Comparison of ENCODE assay signal across 1 cellular context in the genomic region with DNA sequence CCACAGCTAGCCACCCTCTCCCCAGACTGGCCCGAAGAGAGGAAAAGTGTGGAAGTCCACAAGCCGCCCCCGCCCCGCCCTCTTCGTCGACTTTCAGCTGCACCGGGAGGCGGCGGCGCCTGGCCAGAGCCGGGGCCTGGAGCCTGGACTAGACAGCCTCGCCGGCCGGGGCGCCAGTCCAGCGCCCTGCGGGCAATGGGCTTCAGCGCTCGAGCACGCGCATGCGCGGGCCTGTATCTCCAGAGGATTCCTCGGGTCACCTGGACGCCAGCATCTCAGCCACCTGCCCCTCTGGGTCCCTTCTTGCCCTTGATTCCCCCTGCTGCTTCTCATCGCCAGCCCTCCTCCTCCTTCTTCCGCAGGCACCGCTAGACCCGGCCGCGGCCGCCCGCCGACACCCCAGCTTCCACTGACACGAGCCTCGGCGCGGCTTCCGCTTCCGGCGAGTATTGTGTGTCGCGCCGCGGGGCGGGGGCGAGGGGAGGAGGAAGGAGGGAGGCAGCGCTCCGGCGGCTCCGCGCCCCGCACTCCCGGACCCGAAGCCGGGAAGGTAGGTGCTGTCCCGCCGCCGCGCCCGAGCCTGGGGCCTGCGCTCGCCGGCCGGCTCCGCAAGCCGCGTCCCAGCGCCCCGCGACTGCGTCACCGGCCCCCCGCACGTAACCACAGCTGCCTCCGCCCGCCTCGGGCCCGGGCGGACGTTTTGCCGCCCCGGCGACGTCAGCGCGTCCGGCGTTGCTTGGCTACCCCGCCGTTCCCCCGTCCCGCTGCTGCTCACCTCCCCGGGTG.
TF ChIP-seq lines count a peak whose summit lies in the region.

A gene (plus strand): TSS at position 482 of the 786 bp plus-strand sequence. CDS start 2,391 bp downstream, outside the sequence.

TF ChIP-seq in HepG2, 621 proteins besides CTCF, POLR2A, EP300 and RAD21 (continued from another document and continues in another):
- TF ChIP-seq, protein P1, sequence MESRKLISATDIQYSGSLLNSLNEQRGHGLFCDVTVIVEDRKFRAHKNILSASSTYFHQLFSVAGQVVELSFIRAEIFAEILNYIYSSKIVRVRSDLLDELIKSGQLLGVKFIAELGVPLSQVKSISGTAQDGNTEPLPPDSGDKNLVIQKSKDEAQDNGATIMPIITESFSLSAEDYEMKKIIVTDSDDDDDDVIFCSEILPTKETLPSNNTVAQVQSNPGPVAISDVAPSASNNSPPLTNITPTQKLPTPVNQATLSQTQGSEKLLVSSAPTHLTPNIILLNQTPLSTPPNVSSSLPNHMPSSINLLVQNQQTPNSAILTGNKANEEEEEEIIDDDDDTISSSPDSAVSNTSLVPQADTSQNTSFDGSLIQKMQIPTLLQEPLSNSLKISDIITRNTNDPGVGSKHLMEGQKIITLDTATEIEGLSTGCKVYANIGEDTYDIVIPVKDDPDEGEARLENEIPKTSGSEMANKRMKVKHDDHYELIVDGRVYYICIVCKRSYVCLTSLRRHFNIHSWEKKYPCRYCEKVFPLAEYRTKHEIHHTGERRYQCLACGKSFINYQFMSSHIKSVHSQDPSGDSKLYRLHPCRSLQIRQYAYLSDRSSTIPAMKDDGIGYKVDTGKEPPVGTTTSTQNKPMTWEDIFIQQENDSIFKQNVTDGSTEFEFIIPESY (CRISPR knock-in tag; IDR thresholded peaks at IDR 0.05), result 0 out of 2 replicates have a peak, but pooled peaks have one; percentile 19
- TF ChIP-seq GATAD2A (CRISPR knock-in tag; IDR thresholded peaks at IDR 0.05) (no peak), XRCC5 (optimal IDR thresholded peaks at IDR 0.05; ENCODE audit: low read length) (peak; percentile 59), RBM39 (IDR thresholded peaks at IDR 0.05; ENCODE audit: low read depth, low read length, poor library complexity, severe bottlenecking) (no peak), CCDC6 (CRISPR knock-in tag; IDR thresholded peaks at IDR 0.05) (peak; percentile 88), AKAP8 (CRISPR knock-in tag; IDR thresholded peaks at IDR 0.05) (no peak), TAF1 (CRISPR knock-in tag; IDR thresholded peaks at IDR 0.05) (peak; percentile 73), KLF11 (CRISPR knock-in tag; IDR thresholded peaks at IDR 0.05) (no peak), ZSCAN31 (CRISPR knock-in tag; IDR thresholded peaks at IDR 0.05; ENCODE audit: low read depth) (peak; percentile 78), PHB2 (IDR thresholded peaks at IDR 0.05; ENCODE audit: partially characterized antibody) (no peak), ZNF124 (CRISPR knock-in tag; IDR thresholded peaks at IDR 0.05) (peak; percentile 15; the same call in 1 of the 2 replicates), ELF4 (CRISPR knock-in tag; IDR thresholded peaks at IDR 0.05; ENCODE audit: borderline replicate concordance) (peak; percentile 73; the same call in 1 of the 2 replicates), TBL1XR1 (IDR thresholded peaks at IDR 0.05; ENCODE audit: borderline replicate concordance, low read length, partially characterized antibody) (no peak), HOXA9 (CRISPR knock-in tag; IDR thresholded peaks at IDR 0.05; ENCODE audit: borderline replicate concordance) (peak; percentile 96; the same call in 1 of the 2 replicates), NRL (CRISPR knock-in tag; IDR thresholded peaks at IDR 0.05; ENCODE audit: borderline replicate concordance) (peak; percentile 8; the same call in 1 of the 2 replicates), KDM5A (IDR thresholded peaks at IDR 0.05; ENCODE audit: borderline replicate concordance, low read length) (peak; percentile 63; the same call in 1 of the 2 replicates), BRD4 (CRISPR knock-in tag; IDR thresholded peaks at IDR 0.05) (peak; percentile 32; the same call in 1 of the 2 replicates), ZNF557 (CRISPR knock-in tag; IDR thresholded peaks at IDR 0.05) (peak; percentile 91; the same call in 1 of the 2 replicates), ZBTB8A (CRISPR knock-in tag; IDR thresholded peaks at IDR 0.05; ENCODE audit: borderline replicate concordance, low read depth) (no peak), IRX3 (CRISPR knock-in tag; IDR thresholded peaks at IDR 0.05; ENCODE audit: borderline replicate concordance, low read depth) (no peak), ZNF20 (CRISPR knock-in tag; IDR thresholded peaks at IDR 0.05) (peak; percentile 85; the same call in 1 of the 2 replicates), MBNL3 (CRISPR knock-in tag; conservative IDR thresholded peaks at IDR 0.05) (no peak), TGIF2 (CRISPR knock-in tag; IDR thresholded peaks at IDR 0.05) (peak; percentile 83), ZNF670 (CRISPR knock-in tag; IDR thresholded peaks at IDR 0.05; ENCODE audit: borderline replicate concordance) (peak; percentile 4; the same call in 1 of the 2 replicates), NFATC3 (CRISPR knock-in tag; IDR thresholded peaks at IDR 0.05) (no peak), ZNF296 (CRISPR knock-in tag; conservative IDR thresholded peaks at IDR 0.05) (no peak), NR3C1 (CRISPR knock-in tag; IDR thresholded peaks at IDR 0.05) (no peak), ZNF432 (CRISPR knock-in tag; IDR thresholded peaks at IDR 0.05; ENCODE audit: borderline replicate concordance) (no peak), YY1 (IDR thresholded peaks at IDR 0.05; ENCODE audit: insufficient read depth, insufficient replicate concordance, low read depth, low read length) (peak; percentile 60), ATF7-NPFF (CRISPR knock-in tag; IDR thresholded peaks at IDR 0.05; ENCODE audit: low read depth) (peak; percentile 54; the same call in 1 of the 2 replicates), TAF15 (IDR thresholded peaks at IDR 0.05; ENCODE audit: low read depth, low read length, poor library complexity, severe bottlenecking) (peak; percentile 78), TEAD3 (CRISPR knock-in tag; optimal IDR thresholded peaks at IDR 0.05; ENCODE audit: borderline replicate concordance) (no peak), ZNF562 (CRISPR knock-in tag; IDR thresholded peaks at IDR 0.05; ENCODE audit: borderline replicate concordance) (0 out of 2 replicates have a peak, but pooled peaks have one; percentile 37)
- TF ChIP-seq, protein P2, sequence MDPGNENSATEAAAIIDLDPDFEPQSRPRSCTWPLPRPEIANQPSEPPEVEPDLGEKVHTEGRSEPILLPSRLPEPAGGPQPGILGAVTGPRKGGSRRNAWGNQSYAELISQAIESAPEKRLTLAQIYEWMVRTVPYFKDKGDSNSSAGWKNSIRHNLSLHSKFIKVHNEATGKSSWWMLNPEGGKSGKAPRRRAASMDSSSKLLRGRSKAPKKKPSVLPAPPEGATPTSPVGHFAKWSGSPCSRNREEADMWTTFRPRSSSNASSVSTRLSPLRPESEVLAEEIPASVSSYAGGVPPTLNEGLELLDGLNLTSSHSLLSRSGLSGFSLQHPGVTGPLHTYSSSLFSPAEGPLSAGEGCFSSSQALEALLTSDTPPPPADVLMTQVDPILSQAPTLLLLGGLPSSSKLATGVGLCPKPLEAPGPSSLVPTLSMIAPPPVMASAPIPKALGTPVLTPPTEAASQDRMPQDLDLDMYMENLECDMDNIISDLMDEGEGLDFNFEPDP (CRISPR knock-in tag; conservative IDR thresholded peaks at IDR 0.05), result no peak
- TF ChIP-seq, protein P3, sequence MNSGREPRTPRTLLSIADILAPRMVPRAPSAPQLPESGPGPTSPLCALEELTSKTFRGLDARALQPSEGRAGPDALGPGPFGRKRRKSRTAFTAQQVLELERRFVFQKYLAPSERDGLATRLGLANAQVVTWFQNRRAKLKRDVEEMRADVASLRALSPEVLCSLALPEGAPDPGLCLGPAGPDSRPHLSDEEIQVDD (CRISPR knock-in tag; IDR thresholded peaks at IDR 0.05; ENCODE audit: borderline replicate concordance), result no peak
- TF ChIP-seq, protein P4, sequence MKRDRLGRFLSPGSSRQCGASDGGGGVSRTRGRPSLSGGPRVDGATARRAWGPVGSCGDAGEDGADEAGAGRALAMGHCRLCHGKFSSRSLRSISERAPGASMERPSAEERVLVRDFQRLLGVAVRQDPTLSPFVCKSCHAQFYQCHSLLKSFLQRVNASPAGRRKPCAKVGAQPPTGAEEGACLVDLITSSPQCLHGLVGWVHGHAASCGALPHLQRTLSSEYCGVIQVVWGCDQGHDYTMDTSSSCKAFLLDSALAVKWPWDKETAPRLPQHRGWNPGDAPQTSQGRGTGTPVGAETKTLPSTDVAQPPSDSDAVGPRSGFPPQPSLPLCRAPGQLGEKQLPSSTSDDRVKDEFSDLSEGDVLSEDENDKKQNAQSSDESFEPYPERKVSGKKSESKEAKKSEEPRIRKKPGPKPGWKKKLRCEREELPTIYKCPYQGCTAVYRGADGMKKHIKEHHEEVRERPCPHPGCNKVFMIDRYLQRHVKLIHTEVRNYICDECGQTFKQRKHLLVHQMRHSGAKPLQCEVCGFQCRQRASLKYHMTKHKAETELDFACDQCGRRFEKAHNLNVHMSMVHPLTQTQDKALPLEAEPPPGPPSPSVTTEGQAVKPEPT (CRISPR knock-in tag; IDR thresholded peaks at IDR 0.05; ENCODE audit: low read depth), result 0 out of 2 replicates have a peak, but pooled peaks have one; percentile 8
- TF ChIP-seq, protein P5, sequence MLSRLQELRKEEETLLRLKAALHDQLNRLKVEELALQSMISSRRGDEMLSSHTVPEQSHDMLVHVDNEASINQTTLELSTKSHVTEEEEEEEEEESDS (CRISPR knock-in tag; IDR thresholded peaks at IDR 0.05; ENCODE audit: borderline replicate concordance), result no peak
- TF ChIP-seq, protein P6, sequence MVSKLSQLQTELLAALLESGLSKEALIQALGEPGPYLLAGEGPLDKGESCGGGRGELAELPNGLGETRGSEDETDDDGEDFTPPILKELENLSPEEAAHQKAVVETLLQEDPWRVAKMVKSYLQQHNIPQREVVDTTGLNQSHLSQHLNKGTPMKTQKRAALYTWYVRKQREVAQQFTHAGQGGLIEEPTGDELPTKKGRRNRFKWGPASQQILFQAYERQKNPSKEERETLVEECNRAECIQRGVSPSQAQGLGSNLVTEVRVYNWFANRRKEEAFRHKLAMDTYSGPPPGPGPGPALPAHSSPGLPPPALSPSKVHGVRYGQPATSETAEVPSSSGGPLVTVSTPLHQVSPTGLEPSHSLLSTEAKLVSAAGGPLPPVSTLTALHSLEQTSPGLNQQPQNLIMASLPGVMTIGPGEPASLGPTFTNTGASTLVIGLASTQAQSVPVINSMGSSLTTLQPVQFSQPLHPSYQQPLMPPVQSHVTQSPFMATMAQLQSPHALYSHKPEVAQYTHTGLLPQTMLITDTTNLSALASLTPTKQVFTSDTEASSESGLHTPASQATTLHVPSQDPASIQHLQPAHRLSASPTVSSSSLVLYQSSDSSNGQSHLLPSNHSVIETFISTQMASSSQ (IDR thresholded peaks at IDR 0.05; ENCODE audit: low read depth), result no peak
- TF ChIP-seq, protein P6 (CRISPR knock-in tag; IDR thresholded peaks at IDR 0.05; ENCODE audit: borderline replicate concordance), result peak; percentile 42; the same call in 1 of the 2 replicates
- TF ChIP-seq, protein P7, sequence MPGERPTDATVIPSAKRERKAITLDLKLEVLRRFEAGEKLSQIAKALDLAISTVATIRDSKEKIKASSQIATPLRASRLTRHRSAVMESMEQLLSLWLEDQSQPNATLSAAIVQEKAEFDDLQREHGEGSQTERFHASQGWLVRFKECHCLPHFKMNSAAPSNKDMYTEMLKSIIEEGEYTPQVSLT (CRISPR knock-in tag; IDR thresholded peaks at IDR 0.05; ENCODE audit: borderline replicate concordance, low read depth), result no peak
- TF ChIP-seq, protein P8, sequence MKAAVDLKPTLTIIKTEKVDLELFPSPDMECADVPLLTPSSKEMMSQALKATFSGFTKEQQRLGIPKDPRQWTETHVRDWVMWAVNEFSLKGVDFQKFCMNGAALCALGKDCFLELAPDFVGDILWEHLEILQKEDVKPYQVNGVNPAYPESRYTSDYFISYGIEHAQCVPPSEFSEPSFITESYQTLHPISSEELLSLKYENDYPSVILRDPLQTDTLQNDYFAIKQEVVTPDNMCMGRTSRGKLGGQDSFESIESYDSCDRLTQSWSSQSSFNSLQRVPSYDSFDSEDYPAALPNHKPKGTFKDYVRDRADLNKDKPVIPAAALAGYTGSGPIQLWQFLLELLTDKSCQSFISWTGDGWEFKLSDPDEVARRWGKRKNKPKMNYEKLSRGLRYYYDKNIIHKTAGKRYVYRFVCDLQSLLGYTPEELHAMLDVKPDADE (CRISPR knock-in tag; IDR thresholded peaks at IDR 0.05), result peak; percentile 79
- TF ChIP-seq, protein P9, sequence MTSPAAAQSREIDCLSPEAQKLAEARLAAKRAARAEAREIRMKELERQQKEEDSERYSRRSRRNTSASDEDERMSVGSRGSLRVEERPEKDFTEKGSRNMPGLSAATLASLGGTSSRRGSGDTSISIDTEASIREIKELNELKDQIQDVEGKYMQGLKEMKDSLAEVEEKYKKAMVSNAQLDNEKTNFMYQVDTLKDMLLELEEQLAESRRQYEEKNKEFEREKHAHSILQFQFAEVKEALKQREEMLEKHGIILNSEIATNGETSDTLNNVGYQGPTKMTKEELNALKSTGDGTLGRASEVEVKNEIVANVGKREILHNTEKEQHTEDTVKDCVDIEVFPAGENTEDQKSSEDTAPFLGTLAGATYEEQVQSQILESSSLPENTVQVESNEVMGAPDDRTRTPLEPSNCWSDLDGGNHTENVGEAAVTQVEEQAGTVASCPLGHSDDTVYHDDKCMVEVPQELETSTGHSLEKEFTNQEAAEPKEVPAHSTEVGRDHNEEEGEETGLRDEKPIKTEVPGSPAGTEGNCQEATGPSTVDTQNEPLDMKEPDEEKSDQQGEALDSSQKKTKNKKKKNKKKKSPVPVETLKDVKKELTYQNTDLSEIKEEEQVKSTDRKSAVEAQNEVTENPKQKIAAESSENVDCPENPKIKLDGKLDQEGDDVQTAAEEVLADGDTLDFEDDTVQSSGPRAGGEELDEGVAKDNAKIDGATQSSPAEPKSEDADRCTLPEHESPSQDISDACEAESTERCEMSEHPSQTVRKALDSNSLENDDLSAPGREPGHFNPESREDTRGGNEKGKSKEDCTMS (CRISPR knock-in tag; conservative IDR thresholded peaks at IDR 0.05), result no peak
- TF ChIP-seq, protein P10, sequence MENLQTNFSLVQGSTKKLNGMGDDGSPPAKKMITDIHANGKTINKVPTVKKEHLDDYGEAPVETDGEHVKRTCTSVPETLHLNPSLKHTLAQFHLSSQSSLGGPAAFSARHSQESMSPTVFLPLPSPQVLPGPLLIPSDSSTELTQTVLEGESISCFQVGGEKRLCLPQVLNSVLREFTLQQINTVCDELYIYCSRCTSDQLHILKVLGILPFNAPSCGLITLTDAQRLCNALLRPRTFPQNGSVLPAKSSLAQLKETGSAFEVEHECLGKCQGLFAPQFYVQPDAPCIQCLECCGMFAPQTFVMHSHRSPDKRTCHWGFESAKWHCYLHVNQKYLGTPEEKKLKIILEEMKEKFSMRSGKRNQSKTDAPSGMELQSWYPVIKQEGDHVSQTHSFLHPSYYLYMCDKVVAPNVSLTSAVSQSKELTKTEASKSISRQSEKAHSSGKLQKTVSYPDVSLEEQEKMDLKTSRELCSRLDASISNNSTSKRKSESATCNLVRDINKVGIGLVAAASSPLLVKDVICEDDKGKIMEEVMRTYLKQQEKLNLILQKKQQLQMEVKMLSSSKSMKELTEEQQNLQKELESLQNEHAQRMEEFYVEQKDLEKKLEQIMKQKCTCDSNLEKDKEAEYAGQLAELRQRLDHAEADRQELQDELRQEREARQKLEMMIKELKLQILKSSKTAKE (CRISPR knock-in tag; IDR thresholded peaks at IDR 0.05; ENCODE audit: borderline replicate concordance), result peak; percentile 70
